ENCODE assay signal across 1 cellular context in genomic region chr12:89880695-89881350, GRCh38.
TF ChIP-seq lines count a peak whose summit lies in the region.

No MANE protein-coding gene starts in this region.

TF ChIP-seq in GM12878, 131 proteins besides CTCF, POLR2A, EP300 and RAD21 (continued from another document and continues in another):
- TF ChIP-seq, protein P1, sequence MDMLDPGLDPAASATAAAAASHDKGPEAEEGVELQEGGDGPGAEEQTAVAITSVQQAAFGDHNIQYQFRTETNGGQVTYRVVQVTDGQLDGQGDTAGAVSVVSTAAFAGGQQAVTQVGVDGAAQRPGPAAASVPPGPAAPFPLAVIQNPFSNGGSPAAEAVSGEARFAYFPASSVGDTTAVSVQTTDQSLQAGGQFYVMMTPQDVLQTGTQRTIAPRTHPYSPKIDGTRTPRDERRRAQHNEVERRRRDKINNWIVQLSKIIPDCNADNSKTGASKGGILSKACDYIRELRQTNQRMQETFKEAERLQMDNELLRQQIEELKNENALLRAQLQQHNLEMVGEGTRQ (IDR thresholded peaks at IDR 0.05; ENCODE audit: borderline replicate concordance, low read depth, low read length) = no peak
- TF ChIP-seq TCF7 (IDR thresholded peaks at IDR 0.05; ENCODE audit: borderline replicate concordance) (0 out of 2 replicates have a peak, but pooled peaks have one; percentile 26), BCL11A (IDR thresholded peaks at IDR 0.05; ENCODE audit: low read depth, low read length) (peak; percentile 80), NRF1 (conservative IDR thresholded peaks at IDR 0.05; ENCODE audit: low read depth, low read length) (no peak), IKZF1 (conservative IDR thresholded peaks at IDR 0.05) (peak; percentile 74), SMC3 (IDR thresholded peaks at IDR 0.05; ENCODE audit: borderline replicate concordance, low read length) (peak; percentile 18; the same call in 1 of the 2 replicates), DPF2 (IDR thresholded peaks at IDR 0.05) (peak; percentile 91), YY1 (IDR thresholded peaks at IDR 0.05; ENCODE audit: low read depth, low read length) (peak; percentile 80), NFIC (IDR thresholded peaks at IDR 0.05; ENCODE audit: low read depth, low read length) (peak; percentile 88), TAF1 (IDR thresholded peaks at IDR 0.05; ENCODE audit: borderline replicate concordance, low read depth, low read length) (peak; percentile 81; the same call in 1 of the 2 replicates), FOXM1 (IDR thresholded peaks at IDR 0.05; ENCODE audit: low read depth, low read length) (0 out of 2 replicates have a peak, but pooled peaks have one; percentile 66), SP1 (IDR thresholded peaks at IDR 0.05; ENCODE audit: low read depth, low read length) (peak; percentile 69), TBL1XR1 (IDR thresholded peaks at IDR 0.05; ENCODE audit: low read depth, low read length) (no peak), PAX5 (IDR thresholded peaks at IDR 0.05; ENCODE audit: borderline replicate concordance, low read depth, low read length) (peak; percentile 62; the same call in 1 of the 2 replicates), HSF1 (IDR thresholded peaks at IDR 0.05; ENCODE audit: low read depth, low read length) (no peak), MTA2 (IDR thresholded peaks at IDR 0.05; ENCODE audit: low read depth) (peak; percentile 85), SPI1 (IDR thresholded peaks at IDR 0.05; ENCODE audit: borderline replicate concordance, insufficient read depth, low read depth, low read length) (peak; percentile 49; the same call in 1 of the 2 replicates), ZZZ3 (IDR thresholded peaks at IDR 0.05; ENCODE audit: control insufficient read depth, insufficient read length, low read depth) (no peak), CHD2 (IDR thresholded peaks at IDR 0.05; ENCODE audit: borderline replicate concordance, low read depth, low read length) (peak; percentile 73; the same call in 1 of the 2 replicates), POLR2AphosphoS5 (IDR thresholded peaks at IDR 0.05; ENCODE audit: low read length) (peak; percentile 93), JUNB (IDR thresholded peaks at IDR 0.05) (peak; percentile 76), PBX3 (IDR thresholded peaks at IDR 0.05; ENCODE audit: insufficient replicate concordance, low read depth, low read length) (no peak), RAD51 (IDR thresholded peaks at IDR 0.05) (no peak), BHLHE40 (IDR thresholded peaks at IDR 0.05; ENCODE audit: borderline replicate concordance in 1 of 2, low read depth in 2 of 2, low read length in 1 of 2) (peak; percentile 34 to 36; a peak in 1 of 4 replicates), JUND (IDR thresholded peaks at IDR 0.05; ENCODE audit: low read depth, low read length) (no peak), KDM1A (IDR thresholded peaks at IDR 0.05; ENCODE audit: borderline replicate concordance) (no peak), HDAC2 (IDR thresholded peaks at IDR 0.05) (no peak), MLLT1 (IDR thresholded peaks at IDR 0.05) (peak; percentile 53; the same call in 1 of the 2 replicates), RUNX3 (IDR thresholded peaks at IDR 0.05; ENCODE audit: low read length) (peak; percentile 97), MXI1 (IDR thresholded peaks at IDR 0.05; ENCODE audit: low read depth, low read length) (no peak), MTA3 (IDR thresholded peaks at IDR 0.05; ENCODE audit: borderline replicate concordance, low read length) (peak; percentile 51; the same call in 1 of the 2 replicates), POLR2AphosphoS2 (IDR thresholded peaks at IDR 0.05; ENCODE audit: low read depth, low read length) (peak; percentile 50; the same call in 1 of the 2 replicates), WRNIP1 (IDR thresholded peaks at IDR 0.05; ENCODE audit: borderline replicate concordance, low read depth, low read length) (no peak), ZNF217 (IDR thresholded peaks at IDR 0.05) (peak; percentile 91; the same call in 1 of the 2 replicates), GATAD2B (conservative IDR thresholded peaks at IDR 0.05; ENCODE audit: low read depth) (0 out of 2 replicates have a peak, but pooled peaks have one; percentile 70), RFX5 (IDR thresholded peaks at IDR 0.05; ENCODE audit: low read depth, low read length) (no peak), RCOR1 (conservative IDR thresholded peaks at IDR 0.05; ENCODE audit: low read depth, low read length) (peak; percentile 86; the same call in 1 of the 2 replicates), GABPA (IDR thresholded peaks at IDR 0.05; ENCODE audit: low read depth) (peak; percentile 70), MEF2B (IDR thresholded peaks at IDR 0.05; ENCODE audit: partially characterized antibody, poor library complexity, severe bottlenecking) (peak; percentile 90), EED (IDR thresholded peaks at IDR 0.05; ENCODE audit: low read depth) (peak; percentile 80)
- TF ChIP-seq, protein P2, sequence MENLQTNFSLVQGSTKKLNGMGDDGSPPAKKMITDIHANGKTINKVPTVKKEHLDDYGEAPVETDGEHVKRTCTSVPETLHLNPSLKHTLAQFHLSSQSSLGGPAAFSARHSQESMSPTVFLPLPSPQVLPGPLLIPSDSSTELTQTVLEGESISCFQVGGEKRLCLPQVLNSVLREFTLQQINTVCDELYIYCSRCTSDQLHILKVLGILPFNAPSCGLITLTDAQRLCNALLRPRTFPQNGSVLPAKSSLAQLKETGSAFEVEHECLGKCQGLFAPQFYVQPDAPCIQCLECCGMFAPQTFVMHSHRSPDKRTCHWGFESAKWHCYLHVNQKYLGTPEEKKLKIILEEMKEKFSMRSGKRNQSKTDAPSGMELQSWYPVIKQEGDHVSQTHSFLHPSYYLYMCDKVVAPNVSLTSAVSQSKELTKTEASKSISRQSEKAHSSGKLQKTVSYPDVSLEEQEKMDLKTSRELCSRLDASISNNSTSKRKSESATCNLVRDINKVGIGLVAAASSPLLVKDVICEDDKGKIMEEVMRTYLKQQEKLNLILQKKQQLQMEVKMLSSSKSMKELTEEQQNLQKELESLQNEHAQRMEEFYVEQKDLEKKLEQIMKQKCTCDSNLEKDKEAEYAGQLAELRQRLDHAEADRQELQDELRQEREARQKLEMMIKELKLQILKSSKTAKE (IDR thresholded peaks at IDR 0.05; ENCODE audit: low read depth, poor library complexity, severe bottlenecking) = peak; percentile 89
- TF ChIP-seq, protein P3, sequence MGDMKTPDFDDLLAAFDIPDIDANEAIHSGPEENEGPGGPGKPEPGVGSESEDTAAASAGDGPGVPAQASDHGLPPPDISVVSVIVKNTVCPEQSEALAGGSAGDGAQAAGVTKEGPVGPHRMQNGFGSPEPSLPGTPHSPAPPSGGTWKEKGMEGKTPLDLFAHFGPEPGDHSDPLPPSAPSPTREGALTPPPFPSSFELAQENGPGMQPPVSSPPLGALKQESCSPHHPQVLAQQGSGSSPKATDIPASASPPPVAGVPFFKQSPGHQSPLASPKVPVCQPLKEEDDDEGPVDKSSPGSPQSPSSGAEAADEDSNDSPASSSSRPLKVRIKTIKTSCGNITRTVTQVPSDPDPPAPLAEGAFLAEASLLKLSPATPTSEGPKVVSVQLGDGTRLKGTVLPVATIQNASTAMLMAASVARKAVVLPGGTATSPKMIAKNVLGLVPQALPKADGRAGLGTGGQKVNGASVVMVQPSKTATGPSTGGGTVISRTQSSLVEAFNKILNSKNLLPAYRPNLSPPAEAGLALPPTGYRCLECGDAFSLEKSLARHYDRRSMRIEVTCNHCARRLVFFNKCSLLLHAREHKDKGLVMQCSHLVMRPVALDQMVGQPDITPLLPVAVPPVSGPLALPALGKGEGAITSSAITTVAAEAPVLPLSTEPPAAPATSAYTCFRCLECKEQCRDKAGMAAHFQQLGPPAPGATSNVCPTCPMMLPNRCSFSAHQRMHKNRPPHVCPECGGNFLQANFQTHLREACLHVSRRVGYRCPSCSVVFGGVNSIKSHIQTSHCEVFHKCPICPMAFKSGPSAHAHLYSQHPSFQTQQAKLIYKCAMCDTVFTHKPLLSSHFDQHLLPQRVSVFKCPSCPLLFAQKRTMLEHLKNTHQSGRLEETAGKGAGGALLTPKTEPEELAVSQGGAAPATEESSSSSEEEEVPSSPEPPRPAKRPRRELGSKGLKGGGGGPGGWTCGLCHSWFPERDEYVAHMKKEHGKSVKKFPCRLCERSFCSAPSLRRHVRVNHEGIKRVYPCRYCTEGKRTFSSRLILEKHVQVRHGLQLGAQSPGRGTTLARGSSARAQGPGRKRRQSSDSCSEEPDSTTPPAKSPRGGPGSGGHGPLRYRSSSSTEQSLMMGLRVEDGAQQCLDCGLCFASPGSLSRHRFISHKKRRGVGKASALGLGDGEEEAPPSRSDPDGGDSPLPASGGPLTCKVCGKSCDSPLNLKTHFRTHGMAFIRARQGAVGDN (IDR thresholded peaks at IDR 0.05) = peak; percentile 68; the same call in 1 of the 2 replicates
- TF ChIP-seq, protein P4, sequence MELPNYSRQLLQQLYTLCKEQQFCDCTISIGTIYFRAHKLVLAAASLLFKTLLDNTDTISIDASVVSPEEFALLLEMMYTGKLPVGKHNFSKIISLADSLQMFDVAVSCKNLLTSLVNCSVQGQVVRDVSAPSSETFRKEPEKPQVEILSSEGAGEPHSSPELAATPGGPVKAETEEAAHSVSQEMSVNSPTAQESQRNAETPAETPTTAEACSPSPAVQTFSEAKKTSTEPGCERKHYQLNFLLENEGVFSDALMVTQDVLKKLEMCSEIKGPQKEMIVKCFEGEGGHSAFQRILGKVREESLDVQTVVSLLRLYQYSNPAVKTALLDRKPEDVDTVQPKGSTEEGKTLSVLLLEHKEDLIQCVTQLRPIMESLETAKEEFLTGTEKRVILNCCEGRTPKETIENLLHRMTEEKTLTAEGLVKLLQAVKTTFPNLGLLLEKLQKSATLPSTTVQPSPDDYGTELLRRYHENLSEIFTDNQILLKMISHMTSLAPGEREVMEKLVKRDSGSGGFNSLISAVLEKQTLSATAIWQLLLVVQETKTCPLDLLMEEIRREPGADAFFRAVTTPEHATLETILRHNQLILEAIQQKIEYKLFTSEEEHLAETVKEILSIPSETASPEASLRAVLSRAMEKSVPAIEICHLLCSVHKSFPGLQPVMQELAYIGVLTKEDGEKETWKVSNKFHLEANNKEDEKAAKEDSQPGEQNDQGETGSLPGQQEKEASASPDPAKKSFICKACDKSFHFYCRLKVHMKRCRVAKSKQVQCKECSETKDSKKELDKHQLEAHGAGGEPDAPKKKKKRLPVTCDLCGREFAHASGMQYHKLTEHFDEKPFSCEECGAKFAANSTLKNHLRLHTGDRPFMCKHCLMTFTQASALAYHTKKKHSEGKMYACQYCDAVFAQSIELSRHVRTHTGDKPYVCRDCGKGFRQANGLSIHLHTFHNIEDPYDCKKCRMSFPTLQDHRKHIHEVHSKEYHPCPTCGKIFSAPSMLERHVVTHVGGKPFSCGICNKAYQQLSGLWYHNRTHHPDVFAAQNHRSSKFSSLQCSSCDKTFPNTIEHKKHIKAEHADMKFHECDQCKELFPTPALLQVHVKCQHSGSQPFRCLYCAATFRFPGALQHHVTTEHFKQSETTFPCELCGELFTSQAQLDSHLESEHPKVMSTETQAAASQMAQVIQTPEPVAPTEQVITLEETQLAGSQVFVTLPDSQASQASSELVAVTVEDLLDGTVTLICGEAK (IDR thresholded peaks at IDR 0.05; ENCODE audit: borderline replicate concordance) = no peak; the same call in 1 of the 2 replicates
- TF ChIP-seq, protein P5, sequence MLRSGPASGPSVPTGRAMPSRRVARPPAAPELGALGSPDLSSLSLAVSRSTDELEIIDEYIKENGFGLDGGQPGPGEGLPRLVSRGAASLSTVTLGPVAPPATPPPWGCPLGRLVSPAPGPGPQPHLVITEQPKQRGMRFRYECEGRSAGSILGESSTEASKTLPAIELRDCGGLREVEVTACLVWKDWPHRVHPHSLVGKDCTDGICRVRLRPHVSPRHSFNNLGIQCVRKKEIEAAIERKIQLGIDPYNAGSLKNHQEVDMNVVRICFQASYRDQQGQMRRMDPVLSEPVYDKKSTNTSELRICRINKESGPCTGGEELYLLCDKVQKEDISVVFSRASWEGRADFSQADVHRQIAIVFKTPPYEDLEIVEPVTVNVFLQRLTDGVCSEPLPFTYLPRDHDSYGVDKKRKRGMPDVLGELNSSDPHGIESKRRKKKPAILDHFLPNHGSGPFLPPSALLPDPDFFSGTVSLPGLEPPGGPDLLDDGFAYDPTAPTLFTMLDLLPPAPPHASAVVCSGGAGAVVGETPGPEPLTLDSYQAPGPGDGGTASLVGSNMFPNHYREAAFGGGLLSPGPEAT (IDR thresholded peaks at IDR 0.05; ENCODE audit: low read depth) = peak; percentile 75; the same call in 1 of the 2 replicates
